In genomic region chr5:40587284-40587882, GRCh38 we compare ENCODE assay signal across 15 cellular contexts.
"Had no signal": no experiment of that assay in that cellular context is flagged by ENCODE, and none has a peak within 500 bp of the region (broad histone marks: within the 10 kb centered on the region; RNA-seq: fewer than 3 reads in every experiment).

No MANE protein-coding gene starts in this region.

- H3K9ac ChIP-seq: neural progenitor cell had no signal

- H3K27me3 Mint-ChIP-seq: activated CD4-positive, alpha-beta memory T cell treated with anti-CD3 and anti-CD28 coated beads, Interleukin-2, amount 10 ng/mL, durations not matched to agents 7 days and 5 days; activated CD4-positive, alpha-beta T cell treated with anti-CD3 and anti-CD28 coated beads for 36 hours; central memory CD8-positive, alpha-beta T cell; dendritic cell treated with granulocyte-macrophage colony-stimulating factor and Interleukin-4, amounts not matched to agents 40 ng/mL and 50 ng/mL, for 4 days; stimulated activated naive CD8-positive, alpha-beta T cell treated with anti-CD3 and anti-CD28 coated beads, Interleukin-15, Interleukin-2, amounts not matched to agents 100 ng/mL and 50 ng/mL, for 24 hours had no signal

- H3K9me3 ChIP-seq: ovary had no signal

- H3K9me3 Mint-ChIP-seq: central memory CD8-positive, alpha-beta T cell; dendritic cell treated with granulocyte-macrophage colony-stimulating factor and Interleukin-4, amounts not matched to agents 40 ng/mL and 50 ng/mL, for 4 days; neural progenitor cell had no signal

- H3K4me3 Mint-ChIP-seq: activated CD4-positive, alpha-beta memory T cell treated with anti-CD3 and anti-CD28 coated beads, Interleukin-2, amount 10 ng/mL, durations not matched to agents 7 days and 5 days; activated CD4-positive, alpha-beta T cell treated with anti-CD3 and anti-CD28 coated beads for 36 hours; activated T-cell treated with anti-CD3 and anti-CD28 coated beads, Interleukin-2, amount 50 U/mL, for 72 hours; central memory CD8-positive, alpha-beta T cell; dendritic cell treated with granulocyte-macrophage colony-stimulating factor and Interleukin-4, amounts not matched to agents 40 ng/mL and 50 ng/mL, for 4 days; neural progenitor cell; stimulated activated naive CD8-positive, alpha-beta T cell treated with anti-CD3 and anti-CD28 coated beads, Interleukin-15, Interleukin-2, amounts not matched to agents 100 ng/mL and 50 ng/mL, for 24 hours had no signal

- H2AFZ ChIP-seq: neural progenitor cell had no signal

- H3K36me3 Mint-ChIP-seq: neural progenitor cell had no signal

- ATAC-seq: activated CD4-positive, alpha-beta T cell treated with anti-CD3 and anti-CD28 coated beads for 36 hours; activated T-cell treated with anti-CD3 and anti-CD28 coated beads, Interleukin-2, amount 50 U/mL, for 72 hours; left lobe of liver had no signal

- H3K4me3 ChIP-seq: neural progenitor cell, ovary had no signal

- H3K27ac ChIP-seq: neural progenitor cell, ovary, VCaP had no signal

- DNase-seq: activated CD4-positive, alpha-beta memory T cell treated with anti-CD3 and anti-CD28 coated beads, Interleukin-2, amount 10 ng/mL, durations not matched to agents 7 days and 5 days; activated CD4-positive, alpha-beta T cell treated with anti-CD3 and anti-CD28 coated beads for 36 hours; activated CD8-positive, alpha-beta memory T cell treated with anti-CD3 and anti-CD28 coated beads, Interleukin-2, amount 50 U/mL, for 4 hours; activated naive CD4-positive, alpha-beta T cell; activated T-cell treated with anti-CD3 and anti-CD28 coated beads, Interleukin-2, amount 50 U/mL, for 72 hours; glutamatergic neuron; ovary; stimulated activated CD4-positive, alpha-beta T cell treated with anti-CD3 and anti-CD28 coated beads, Interleukin-4, amount 100 ng/mL, for 24 hours; T-helper 9 cell had no signal

- H3K36me3 ChIP-seq: neural progenitor cell, ovary had no signal

- H3K27ac Mint-ChIP-seq: activated CD4-positive, alpha-beta memory T cell treated with anti-CD3 and anti-CD28 coated beads, Interleukin-2, amount 10 ng/mL, durations not matched to agents 7 days and 5 days; activated CD4-positive, alpha-beta T cell treated with anti-CD3 and anti-CD28 coated beads for 36 hours; activated T-cell treated with anti-CD3 and anti-CD28 coated beads, Interleukin-2, amount 50 U/mL, for 72 hours; dendritic cell treated with granulocyte-macrophage colony-stimulating factor and Interleukin-4, amounts not matched to agents 40 ng/mL and 50 ng/mL, for 4 days; neural progenitor cell; stimulated activated naive CD8-positive, alpha-beta T cell treated with anti-CD3 and anti-CD28 coated beads, Interleukin-15, Interleukin-2, amounts not matched to agents 100 ng/mL and 50 ng/mL, for 24 hours had no signal

- H3K4me2 ChIP-seq: neural progenitor cell had no signal

- H3K27me3 ChIP-seq: neural progenitor cell, ovary had no signal
